Comparison of ENCODE assay signal across 11 cellular contexts in genomic region chr16:57807252-57807967, GRCh38. TPM values are rescaled to one million over a fixed set of nuclear protein-coding genes. Genes with fewer than 3 reads are reported as not detected.
A peak's percentile ranks its signal among the peaks of the same experiment; 100 is the strongest.
DNase-seq lines count a peak whose midpoint lies in the region; ATAC-seq and TF ChIP-seq lines count a peak whose summit lies in the region.
"Had no signal": no experiment of that assay in that cellular context is flagged by ENCODE, and none has a peak within 500 bp of the region (broad histone marks: within the 10 kb centered on the region; RNA-seq: fewer than 3 reads in every experiment).

No MANE protein-coding gene starts in this region.

- ATAC-seq in PC-3 (peak; percentile 3; the same call in 1 of the 2 replicates), HG03196 (IDR thresholded peaks at IDR 0.05; ENCODE audit: unreplicated experiment) (no peak)

- peak overlapping the region; percentile 39 for H3K4me2 ChIP-seq in PC-3 (ENCODE audit: low read length)
- no peak overlapping the region for H3K4me2 ChIP-seq in smooth muscle cell

- no peaks in the 10 kb centered on the region for H3K9me2 ChIP-seq in PC-3 (replicated peaks; ENCODE audit: low read length)

- intact Hi-C loops in PC-3 (cut with micrococcal nuclease), result loop anchor here (10.0 kb wide), 1 partner anchor 197 kb away; the partner anchor contains the start of genes USB1 and ZNF319

- H3K9me3 ChIP-seq in PC-3 (ENCODE audit: low read length) (no peaks in the 10 kb centered on the region), esophagus (ENCODE audit: control insufficient read depth in 2 of 2, insufficient read depth in 1 of 2, low read depth in 1 of 2, low read length in 1 of 2) (no peaks in the 10 kb centered on the region), smooth muscle cell (replicated peaks; ENCODE audit: low read depth) (no peaks in the 10 kb centered on the region)

- peak overlapping the region; percentile 56 for H3K9ac ChIP-seq in PC-3 (ENCODE audit: low read length)
- no peak overlapping the region for H3K9ac ChIP-seq in smooth muscle cell (ENCODE audit: low read depth)

- H2AFZ ChIP-seq in PC-3 (ENCODE audit: low read length) (no peak overlapping the region), smooth muscle cell (ENCODE audit: low read depth) (no peak overlapping the region)

- H4K20me1 ChIP-seq in PC-3 (ENCODE audit: low read length) (no peaks in the 10 kb centered on the region), smooth muscle cell (ENCODE audit: low read depth) (no peaks in the 10 kb centered on the region)

- POLR2A ChIA-PET in PC-3 (lab: Charles Lee; ENCODE audit: unreplicated experiment), result no interaction called here

- H3K27me3 ChIP-seq in PC-3 (ENCODE audit: low read length), result no peaks in the 10 kb centered on the region
- no peaks in the 10 kb centered on the region for H3K27me3 ChIP-seq in esophagus (ENCODE audit: control insufficient read depth in 1 of 2, insufficient read depth in 2 of 2, low read length in 2 of 2)
- no peaks in the 10 kb centered on the region for H3K27me3 ChIP-seq in smooth muscle cell (ENCODE audit: low read depth)

- H3K36me3 ChIP-seq in PC-3 (ENCODE audit: low read depth, low read length) (no peaks in the 10 kb centered on the region), esophagus (ENCODE audit: control insufficient read depth in 2 of 2, insufficient read depth in 2 of 2, low read length in 1 of 2) (no peaks in the 10 kb centered on the region), smooth muscle cell (ENCODE audit: low read depth) (no peaks in the 10 kb centered on the region)

- peak overlapping the region; percentile 90 for H3K27ac ChIP-seq in PC-3 (ENCODE audit: low read length)
- H3K27ac ChIP-seq in esophagus (ENCODE audit: low read depth in 2 of 2, low read length in 1 of 2), result peak overlapping the region; percentile 14 to 24
- peak overlapping the region; percentile 28 for H3K27ac ChIP-seq in smooth muscle cell (ENCODE audit: low read depth)
- H3K27ac ChIP-seq: 22Rv1, HL-60 had no signal

- H3F3A ChIP-seq in PC-3 (ENCODE audit: low read length, unreplicated experiment) (no peaks in the 10 kb centered on the region), smooth muscle cell (ENCODE audit: low read depth) (peaks cover 18% of the 10 kb centered on the region)

- H3K4me1 ChIP-seq in PC-3 (ENCODE audit: insufficient read depth, low read length) (peaks cover 52% of the 10 kb centered on the region), esophagus (ENCODE audit: control insufficient read depth in 2 of 2, insufficient read depth in 2 of 2, low read length in 1 of 2) (peaks cover 4 to 22% of the 10 kb centered on the region in 2 donors), smooth muscle cell (ENCODE audit: low read depth) (peaks cover 21% of the 10 kb centered on the region)

- BruUV-seq in PC-3 (replicated peaks; lab: Mats Ljungman, UMichigan), result no TSS peak

- H3K4me3 ChIP-seq in PC-3 (ENCODE audit: low read length), result no peak overlapping the region
- H3K4me3 ChIP-seq in esophagus (ENCODE audit: low read depth in 1 of 2, low read length in 2 of 2), result no peak overlapping the region
- no peak overlapping the region for H3K4me3 ChIP-seq in smooth muscle cell

- WGBS in esophagus, 2 donors, result 70 to 76% methylated on average over 7 of the region's 7 CpGs
- 75% methylated on average over 7 of the region's 7 CpGs for WGBS in smooth muscle cell (ENCODE audit: low lambda C conversion rate)

- DNase-seq in DMS53 (lab: John Stamatoyannopoulos, UW) (peak; percentile 40), DMS53 treated with DMSO at 0.1 percent for 48 hours (lab: John Stamatoyannopoulos, UW; ENCODE audit: unreplicated experiment) (no peak), PC-3 (peak; percentile 58), smooth muscle cell (lab: John Stamatoyannopoulos, UW; ENCODE audit: unreplicated experiment) (no peak), islet precursor cell (no peak)
- no peak for DNase-seq in stimulated activated CD4-positive, alpha-beta T cell treated with anti-CD3 and anti-CD28 coated beads, Interleukin-2, amount 100 ng/mL, for 24 hours

- TF ChIP-seq CTCF in PC-3 (conservative IDR thresholded peaks at IDR 0.05; ENCODE audit: low read depth, low read length) (no peak), smooth muscle cell (IDR thresholded peaks at IDR 0.05; ENCODE audit: borderline replicate concordance, insufficient read depth, poor library complexity, severe bottlenecking) (no peak)

- no peaks in the 10 kb centered on the region for H3K79me2 ChIP-seq in PC-3 (ENCODE audit: low read length)
- no peaks in the 10 kb centered on the region for H3K79me2 ChIP-seq in smooth muscle cell (ENCODE audit: low read depth)

- CTCF ChIA-PET in PC-3 (lab: Charles Lee), result no interaction called here

RNA-seq across cellular contexts. Expression of gene KIFC3, which starts 5.1 kb away (rescaled TPM):
- 32.6 and 42.2 TPM in 2 replicates for total RNA-seq in PC-3 (2014; rRNA removed)
- polyA plus RNA-seq in esophagus, result 10 to 100 TPM; 21.9 to 65.1 TPM
- total RNA-seq in smooth muscle cell, result 28.0 and 30.6 TPM in 2 replicates
- polyA plus RNA-seq in smooth muscle cell, result 50.2 and 51.6 TPM in 2 replicates
- total RNA-seq: activated CD4-positive, alpha-beta memory T cell treated with anti-CD3 and anti-CD28 coated beads, Interleukin-2, amount 10 ng/mL, durations not matched to agents 7 days and 5 days had no signal

Comparison
In these comparisons a context has a peak if more than half of its experiments do, and no peak if none do; other contexts are left out.
1. DNase-seq: peak in DMS53 (single experiment) and PC-3 (single experiment); none in DMS53 treated with DMSO at 0.1 percent for 48 hours (single experiment), smooth muscle cell (single experiment), islet precursor cell (single experiment) and stimulated activated CD4-positive, alpha-beta T cell treated with anti-CD3 and anti-CD28 coated beads, Interleukin-2, amount 100 ng/mL, for 24 hours (0 of 2).
2. H3K27ac ChIP-seq: peak in every context shown above with its lines; median percentile 90 in PC-3; 28 in smooth muscle cell; 19 in esophagus.